Comparison of ENCODE assay signal across 16 cellular contexts in the genomic region with DNA sequence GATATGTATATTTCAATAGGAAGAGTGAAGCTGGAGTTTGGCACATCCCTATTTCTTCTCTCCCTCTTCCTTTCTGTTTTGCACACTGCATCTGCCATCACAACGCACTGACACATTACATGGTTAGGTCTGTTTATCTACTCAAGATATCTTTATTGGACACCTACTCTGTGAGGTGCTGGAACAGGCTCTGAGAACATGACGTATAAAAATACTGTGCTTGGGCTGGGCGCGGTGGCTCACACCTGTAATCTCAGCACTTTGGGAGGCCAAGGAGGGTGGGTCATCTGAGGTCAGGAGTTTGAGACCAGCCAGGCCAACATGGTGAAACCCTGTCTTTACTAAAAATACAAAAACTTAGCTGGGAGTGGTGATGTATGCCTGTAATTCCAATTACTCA.
DNase-seq lines count a peak whose midpoint lies in the region; ATAC-seq and TF ChIP-seq lines count a peak whose summit lies in the region.
"Had no signal": no experiment of that assay in that cellular context is flagged by ENCODE, and none has a peak within 500 bp of the region (broad histone marks: within the 10 kb centered on the region; RNA-seq: fewer than 3 reads in every experiment).

No MANE protein-coding gene starts in this region.

- WGBS in GM23248 (ENCODE audit: low coverage in 1 of 2, low lambda C conversion rate in 2 of 2, missing lambda C conversion rate in 2 of 2), 2 experiments = 86 to 90% methylated on average over 4 of the region's 4 CpGs

- H3K4me1 ChIP-seq in GM23248 (ENCODE audit: insufficient read depth) (peaks cover 60% of the 10 kb centered on the region), foreskin keratinocyte (peaks cover 45% of the 10 kb centered on the region)
- H3K4me1 ChIP-seq: HAP-1 had no signal

- H3K4me3 ChIP-seq in GM23248 = no peak overlapping the region
- H3K4me3 ChIP-seq: A549; BLaER1 treated with 17β-estradiol and CSF1 and Interleukin-3, amounts not matched to agents 10 nM and 100 nM; HAP-1; K562 had no signal

- H3K9ac ChIP-seq in GM23248 = no peak overlapping the region
- H3K9ac ChIP-seq: BLaER1 treated with 17β-estradiol and CSF1 and Interleukin-3, amounts not matched to agents 10 nM and 100 nM had no signal

- in situ Hi-C loops in GM23248 (cut with MboI) = no loop called here

- H3K27ac ChIP-seq in GM23248 (peak overlapping the region; percentile 92), RWPE1 (peak overlapping the region; percentile 43; the same call in 1 of the 2 replicates), foreskin keratinocyte (peak overlapping the region; percentile 96)
- H3K27ac ChIP-seq: BLaER1 treated with 17β-estradiol and CSF1 and Interleukin-3, amounts not matched to agents 10 nM and 100 nM; HL-60 had no signal

- POLR2A ChIA-PET in RWPE1 (lab: Yijun Ruan, JAX; ENCODE audit: low non-redundant PET) = no interaction called here

- H3K27me3 ChIP-seq in GM23248 (replicated peaks; ENCODE audit: insufficient read depth) = no peaks in the 10 kb centered on the region
- no peaks in the 10 kb centered on the region for H3K27me3 ChIP-seq in foreskin keratinocyte
- H3K27me3 ChIP-seq: BLaER1 treated with 17β-estradiol and CSF1 and Interleukin-3, amounts not matched to agents 10 nM and 100 nM had no signal

- H3K4me2 ChIP-seq in GM23248 (ENCODE audit: unreplicated experiment) = no peak overlapping the region
- H3K4me2 ChIP-seq: A549 had no signal

- no peak for DNase-seq in GM23248
- DNase-seq in RWPE1 (ENCODE audit: low spot score) = no peak
- DNase-seq in foreskin keratinocyte = peak in 1 of 2 donors; percentile 13
- DNase-seq in NCI-H2171 (lab: John Stamatoyannopoulos, UW) = no peak
- DNase-seq in H4 (ENCODE audit: low spot score) = no peak
- DNase-seq: AML-193; CD4-positive, CD25-positive, alpha-beta regulatory T cell; DMS53; GOT3 had no signal

- ATAC-seq in foreskin keratinocyte = no peak
- no peak for ATAC-seq in GM21360 (IDR thresholded peaks at IDR 0.05; ENCODE audit: unreplicated experiment)
- ATAC-seq in GM21786 (IDR thresholded peaks at IDR 0.05; ENCODE audit: unreplicated experiment) = no peak
- ATAC-seq: A549, K562 had no signal

- H3K36me3 ChIP-seq in GM23248 (ENCODE audit: low read depth) = no peaks in the 10 kb centered on the region
- H3K36me3 ChIP-seq: BLaER1 treated with 17β-estradiol and CSF1 and Interleukin-3, amounts not matched to agents 10 nM and 100 nM; HAP-1 had no signal

- no peaks in the 10 kb centered on the region for H3K9me3 ChIP-seq in GM23248 (ENCODE audit: low read depth)
- H3K9me3 ChIP-seq: A549; BLaER1 treated with 17β-estradiol and CSF1 and Interleukin-3, amounts not matched to agents 10 nM and 100 nM; HAP-1 had no signal

- H3K79me2 ChIP-seq in GM23248 (ENCODE audit: insufficient read depth) = no peaks in the 10 kb centered on the region

- CTCF ChIA-PET in RWPE1 (lab: Yijun Ruan, JAX) = interaction anchor here (0.6 kb wide), 1 partner anchor 1538 kb away, joined by 3 read pairs; no protein-coding TSS in a partner anchor

- no peaks in the 10 kb centered on the region; the same call in 1 of the 2 replicates for H3K9me2 ChIP-seq in GM23248 (ENCODE audit: insufficient read depth)

- no peaks in the 10 kb centered on the region for H4K20me1 ChIP-seq in GM23248 (ENCODE audit: insufficient read depth)
- H4K20me1 ChIP-seq: BLaER1 treated with 17β-estradiol and CSF1 and Interleukin-3, amounts not matched to agents 10 nM and 100 nM had no signal

- no peak for TF ChIP-seq CTCF in RWPE1 (conservative IDR thresholded peaks at IDR 0.05; ENCODE audit: low read depth)
- TF ChIP-seq CTCF in foreskin keratinocyte (conservative IDR thresholded peaks at IDR 0.05) = no peak

- H3F3A ChIP-seq in GM23248 (ENCODE audit: insufficient read depth) = peaks cover 57% of the 10 kb centered on the region

- H2AFZ ChIP-seq in GM23248 = peak overlapping the region; percentile 36; the same call in 1 of the 2 replicates

Comparison
In these comparisons a context has a peak if more than half of its experiments do, and no peak if none do; other contexts are left out.
1. H3K27ac ChIP-seq: peak in every context shown above with its lines; median percentile 96 in foreskin keratinocyte; 92 in GM23248; 43 in RWPE1.